ENCODE assay signal across 28 cellular contexts in genomic region chr13:31781064-31781463, GRCh38. TPM values are rescaled to one million over a fixed set of nuclear protein-coding genes. Genes with fewer than 3 reads are reported as not detected.
"Had no signal": no experiment of that assay in that cellular context is flagged by ENCODE, and none has a peak within 500 bp of the region (broad histone marks: within the 10 kb centered on the region; RNA-seq: fewer than 3 reads in every experiment).

No MANE protein-coding gene starts in this region.

- H3K27me3 ChIP-seq: left lung, neural progenitor cell, sigmoid colon, transverse colon had no signal

- H2AFZ ChIP-seq: hepatocyte, neural progenitor cell had no signal

- ATAC-seq: left lung; naive thymus-derived CD8-positive, alpha-beta T cell; stimulated activated naive B cell treated with anti-CD40 and anti-IgM and Interleukin-4, amounts not matched to agents 10 μg/mL and 1 μg/mL and 100 μg/mL, for 72 hours had no signal

- H3K4me3 ChIP-seq: adrenal gland, hepatocyte, left lung, neural progenitor cell, sigmoid colon, transverse colon had no signal

- H3K79me2 ChIP-seq: hepatocyte had no signal

- H3K9me3 ChIP-seq: adrenal gland, left lung, sigmoid colon, transverse colon had no signal

- H3K27ac ChIP-seq: adrenal gland, hepatocyte, left lung, neural progenitor cell, sigmoid colon, transverse colon had no signal

- DNase-seq: activated CD4-positive, alpha-beta T cell treated with anti-CD3 and anti-CD28 coated beads, Interleukin-2, amount 50 U/mL, for 4 hours; activated CD8-positive, alpha-beta memory T cell treated with anti-CD3 and anti-CD28 coated beads for 24 hours; activated CD8-positive, alpha-beta memory T cell treated with anti-CD3 and anti-CD28 coated beads, Interleukin-2, amount 50 U/mL, for 4 hours; activated naive CD4-positive, alpha-beta T cell; activated T-cell treated with anti-CD3 and anti-CD28 coated beads, Interleukin-2, amount 50 U/mL, for 24 hours; adrenal gland; central memory CD4-positive, alpha-beta T cell; effector memory CD4-positive, alpha-beta T cell; glutamatergic neuron; immature natural killer cell; left lung; naive thymus-derived CD8-positive, alpha-beta T cell; sigmoid colon; stimulated activated CD4-positive, alpha-beta T cell treated with anti-CD3 and anti-CD28 coated beads, Interleukin-2, amount 100 ng/mL, for 48 hours; stimulated activated CD8-positive, alpha-beta memory T cell treated with anti-CD3 and anti-CD28 coated beads, Interleukin-4, amount 100 ng/mL, for 48 hours; stimulated activated naive B cell treated with anti-CD40 and anti-IgM and Interleukin-4, amounts not matched to agents 10 μg/mL and 1 μg/mL and 100 μg/mL, for 72 hours; transverse colon had no signal

- H3K4me1 ChIP-seq: adrenal gland, left lung, neural progenitor cell, sigmoid colon, transverse colon had no signal

- H3K36me3 ChIP-seq: adrenal gland, left lung, neural progenitor cell, sigmoid colon, transverse colon had no signal

- H3K4me2 ChIP-seq: hepatocyte, neural progenitor cell had no signal

- H3K9ac ChIP-seq: neural progenitor cell had no signal

RNA-seq across cellular contexts. Expression of gene RXFP2, which starts 41.7 kb away (rescaled TPM):
- total RNA-seq: activated T-helper 2 cell treated with anti-CD3 and anti-CD28 coated beads, Interferon-gamma antibody, Interleukin-2, Interleukin-4, amounts not matched to agents 10 μg/mL and 5 μg/mL and 100 μg/mL, durations not matched to agents 14 hours and 24 hours and 36 hours; astrocyte; dermis microvascular lymphatic vessel endothelial cell; hepatocyte; kidney epithelial cell; left lung; lung microvascular endothelial cell; naive thymus-derived CD8-positive, alpha-beta T cell; posterior vena cava; renal cortical epithelial cell; sigmoid colon; temporal lobe; transverse colon had no signal
- polyA plus RNA-seq: esophagus; hepatocyte; immature natural killer cell; naive thymus-derived CD8-positive, alpha-beta T cell; sigmoid colon had no signal
